In the genomic region with DNA sequence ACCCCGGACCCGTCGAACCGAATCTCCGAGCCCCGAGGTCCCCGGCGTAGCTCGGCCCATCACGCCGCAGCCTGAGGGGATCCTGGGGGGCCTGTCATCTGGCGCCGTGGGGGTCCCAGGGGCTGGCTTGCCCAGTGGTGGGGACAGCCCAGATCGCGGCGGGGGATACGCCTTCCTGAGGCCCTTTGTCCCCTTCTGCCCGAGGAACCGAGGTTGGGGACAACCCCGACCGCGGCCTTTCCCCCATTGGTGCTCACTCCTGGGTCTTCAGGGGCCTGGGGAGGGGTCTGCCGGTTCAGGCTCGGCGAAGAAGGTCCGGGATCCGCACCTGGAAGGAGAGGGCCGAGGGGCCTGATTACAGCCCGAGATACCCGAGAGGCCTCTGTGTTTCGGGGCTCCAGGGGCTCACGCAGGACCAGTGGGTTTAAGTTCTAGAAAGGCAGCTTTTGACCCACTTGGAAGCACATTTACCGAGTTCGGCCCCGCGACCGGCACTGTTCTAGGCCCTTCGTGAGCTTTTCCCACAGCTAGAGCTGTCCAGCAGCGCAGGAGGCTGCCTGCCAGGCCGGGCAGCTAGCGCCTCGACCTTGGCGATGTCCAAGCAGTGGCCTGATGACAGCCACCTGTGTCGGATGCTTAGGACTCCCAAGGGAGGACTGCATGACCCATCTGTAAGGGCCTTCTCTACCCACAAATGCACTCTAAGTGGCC, we compare ENCODE assay signal across 8 cellular contexts. TPM values are rescaled to one million over a fixed set of nuclear protein-coding genes. Genes with fewer than 3 reads are reported as not detected.
A peak's percentile ranks its signal among the peaks of the same experiment; 100 is the strongest.
DNase-seq lines count a peak whose midpoint lies in the region; ATAC-seq and TF ChIP-seq lines count a peak whose summit lies in the region.

No MANE protein-coding gene starts in this region.

- no peaks in the 10 kb centered on the region for H3K9me3 ChIP-seq in ascending aorta

- H3K4me3 ChIP-seq in ascending aorta = peak overlapping the region; percentile 79 to 83

- peaks cover 10 to 33% of the 10 kb centered on the region in 2 donors for H3K4me1 ChIP-seq in ascending aorta

- no peak for TF ChIP-seq CTCF in ascending aorta (IDR thresholded peaks at IDR 0.05)

- DNase-seq in stimulated activated CD4-positive, alpha-beta T cell treated with anti-CD3 and anti-CD28 coated beads, Interleukin-12 subunit alpha, Interleukin-12 subunit beta, amount 100 ng/mL, for 4 hours = peak; percentile 4
- no peak for DNase-seq in stimulated activated CD4-positive, alpha-beta T cell treated with anti-CD3 and anti-CD28 coated beads, Interleukin-1b, Interleukin-23, amount 100 ng/mL, for 48 hours
- DNase-seq in ascending aorta (ENCODE audit: low spot score in 2 of 2) (peak in 1 of 2 donors; percentile 76), islet precursor cell (peak; percentile 59), substantia nigra (lab: John Stamatoyannopoulos, UW) (peak in 22 of 49 donors; percentile 18 to 60 (median 36)), GDM1 (lab: John Stamatoyannopoulos, UW) (no peak), foreskin melanocyte (no peak)

- peak; percentile 3 for ATAC-seq in HG03521 (IDR thresholded peaks at IDR 0.05; ENCODE audit: unreplicated experiment)

- intact Hi-C loops in ascending aorta (cut with DNase I) = loop anchor here (2.0 to 5.0 kb wide), 3 partner anchors 48 to 176 kb away; a partner anchor contains a TSS

- peak overlapping the region; percentile 96 to 98 for H3K27ac ChIP-seq in ascending aorta
- H3K27ac ChIP-seq in substantia nigra (ENCODE audit: low read depth, low read length, poor library complexity, severe bottlenecking) = peak overlapping the region; percentile 72

- peaks cover 1 to 3% of the 10 kb centered on the region in 2 donors for H3K36me3 ChIP-seq in ascending aorta

- no peaks in the 10 kb centered on the region for H3K27me3 ChIP-seq in ascending aorta

RNA-seq across cellular contexts. Expression of a gene that starts 0.5 kb away (rescaled TPM):
- total RNA-seq in ascending aorta = 228 TPM

Comparison
In these comparisons a context has a peak if more than half of its experiments do, and no peak if none do; other contexts are left out.
1. DNase-seq: peak in stimulated activated CD4-positive, alpha-beta T cell treated with anti-CD3 and anti-CD28 coated beads, Interleukin-12 subunit alpha, Interleukin-12 subunit beta, amount 100 ng/mL, for 4 hours (single experiment) and islet precursor cell (single experiment); none in stimulated activated CD4-positive, alpha-beta T cell treated with anti-CD3 and anti-CD28 coated beads, Interleukin-1b, Interleukin-23, amount 100 ng/mL, for 48 hours (single experiment), GDM1 (single experiment) and foreskin melanocyte (single experiment).